In the genomic region with DNA sequence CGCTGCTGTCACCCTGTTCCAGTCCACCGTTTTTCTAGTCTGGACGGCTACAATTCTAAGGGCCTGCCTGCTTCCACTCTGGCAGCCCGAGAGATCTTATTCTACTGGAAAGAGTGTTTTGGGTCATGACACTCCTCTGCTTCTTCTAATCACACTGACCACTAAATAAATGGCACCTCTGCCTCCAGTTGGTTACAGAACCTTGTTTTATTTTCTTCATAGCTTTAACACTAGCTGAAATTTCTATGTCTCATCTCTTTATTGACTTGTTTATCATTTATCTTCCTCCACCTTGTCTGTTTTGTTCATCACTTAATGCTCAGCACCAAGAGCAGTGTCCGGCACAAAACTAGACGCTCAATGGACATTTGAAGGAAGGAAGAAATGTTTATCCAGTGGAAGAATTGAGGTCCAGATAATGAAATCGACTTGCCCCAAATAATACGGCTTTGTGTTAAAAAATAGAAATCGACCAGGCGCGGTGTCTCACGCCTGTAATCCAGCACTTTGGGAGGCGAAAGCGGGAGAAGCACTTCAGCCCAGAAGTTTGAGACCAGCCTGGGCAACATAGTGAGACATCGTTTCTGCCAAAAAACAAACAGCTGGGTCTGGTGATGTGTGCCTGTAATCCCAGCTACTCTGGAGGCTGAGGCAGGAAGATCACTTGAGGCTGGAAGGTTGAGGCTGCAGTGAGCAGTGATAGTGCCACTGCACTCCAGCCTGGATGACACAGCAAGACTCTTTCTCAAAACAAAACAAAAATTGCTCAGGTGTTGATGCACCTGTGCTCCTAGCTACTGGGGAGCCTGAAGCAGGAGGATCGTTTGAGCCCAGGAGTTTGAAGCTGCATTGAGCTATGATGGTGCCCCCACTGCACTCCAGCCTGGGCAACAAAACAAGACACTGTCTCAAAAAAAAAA, we compare ENCODE assay signal across 8 cellular contexts. TPM values are rescaled to one million over a fixed set of nuclear protein-coding genes. Genes with fewer than 3 reads are reported as not detected.
A peak's percentile ranks its signal among the peaks of the same experiment; 100 is the strongest.
DNase-seq lines count a peak whose midpoint lies in the region; ATAC-seq and TF ChIP-seq lines count a peak whose summit lies in the region.

No MANE protein-coding gene starts in this region.

- peaks cover 25% of the 10 kb centered on the region for H3F3A ChIP-seq in PC-9 (ENCODE audit: insufficient read depth, low read depth)

- no peaks in the 10 kb centered on the region for H3K9me3 ChIP-seq in CD8-positive, alpha-beta T cell (ENCODE audit: low read length)
- H3K9me3 ChIP-seq in PC-9 (ENCODE audit: insufficient read depth, low read depth) (no peaks in the 10 kb centered on the region), parathyroid adenoma (ENCODE audit: control insufficient read depth, low read length) (no peaks in the 10 kb centered on the region)

- H3K9me2 ChIP-seq in PC-9 (ENCODE audit: insufficient read depth), result no peaks in the 10 kb centered on the region

- POLR2A ChIA-PET in CD8-positive, alpha-beta T cell (lab: Charles Lee), result no interaction called here
- POLR2A ChIA-PET in PC-9 (lab: Charles Lee; ENCODE audit: unreplicated experiment), result no interaction called here

- H4K20me1 ChIP-seq in PC-9 (ENCODE audit: insufficient read depth), result no peaks in the 10 kb centered on the region

- H3K27ac ChIP-seq in CD8-positive, alpha-beta T cell (ENCODE audit: low read depth, low read length), result peak overlapping the region; percentile 79
- H3K27ac ChIP-seq in PC-9 (peak overlapping the region; percentile 73; the same call in 1 of the 2 replicates), parathyroid adenoma (peak overlapping the region; percentile 86)

- peaks cover 4% of the 10 kb centered on the region for H3K36me3 ChIP-seq in CD8-positive, alpha-beta T cell (ENCODE audit: insufficient read depth, low read length)
- peaks cover 4% of the 10 kb centered on the region; the same call in 1 of the 2 replicates for H3K36me3 ChIP-seq in PC-9 (ENCODE audit: low read depth)
- no peaks in the 10 kb centered on the region for H3K36me3 ChIP-seq in parathyroid adenoma (ENCODE audit: control insufficient read depth, insufficient read depth, low read length)

- H2AFZ ChIP-seq in PC-9, result peak overlapping the region; percentile 79
- peak overlapping the region; percentile 89 for H2AFZ ChIP-seq in parathyroid adenoma

- H3K4me3 ChIP-seq in CD8-positive, alpha-beta T cell (ENCODE audit: low read depth, low read length), result peak overlapping the region; percentile 23
- peak overlapping the region; percentile 86; the same call in 1 of the 2 replicates for H3K4me3 ChIP-seq in PC-9
- H3K4me3 ChIP-seq in epithelial cell of esophagus (ENCODE audit: low read length), result peak overlapping the region; percentile 96
- peak overlapping the region; percentile 98 for H3K4me3 ChIP-seq in parathyroid adenoma (ENCODE audit: low read depth, low read length)

- no peaks in the 10 kb centered on the region for H3K27me3 ChIP-seq in CD8-positive, alpha-beta T cell (ENCODE audit: insufficient read depth, low read length)
- H3K27me3 ChIP-seq in PC-9 (ENCODE audit: insufficient read depth, low read depth) (no peaks in the 10 kb centered on the region), parathyroid adenoma (ENCODE audit: control insufficient read depth, insufficient read depth, low read length) (no peaks in the 10 kb centered on the region)

- no peak overlapping the region for H3K9ac ChIP-seq in parathyroid adenoma

- peaks cover 41% of the 10 kb centered on the region for H3K4me1 ChIP-seq in CD8-positive, alpha-beta T cell (ENCODE audit: insufficient read depth, low read length)
- H3K4me1 ChIP-seq in PC-9 (replicated peaks; ENCODE audit: insufficient read depth) (peaks cover 49% of the 10 kb centered on the region), parathyroid adenoma (peaks cover 7% of the 10 kb centered on the region)

- peaks cover 56% of the 10 kb centered on the region for H3K79me2 ChIP-seq in PC-9 (ENCODE audit: low read depth)
- H3K79me2 ChIP-seq in parathyroid adenoma, result peaks cover 11% of the 10 kb centered on the region

- H3K4me3 Mint-ChIP-seq in CD8-positive, alpha-beta T cell, result peak overlapping the region; percentile 98

- no peaks in the 10 kb centered on the region for H3K9me3 Mint-ChIP-seq in CD8-positive, alpha-beta T cell

- H3K27ac Mint-ChIP-seq in CD8-positive, alpha-beta T cell, result peak overlapping the region; percentile 97

- H3K4me2 ChIP-seq in PC-9 (peak overlapping the region; percentile 87), parathyroid adenoma (ENCODE audit: low read length) (peak overlapping the region; percentile 79)

- H3K27me3 Mint-ChIP-seq in CD8-positive, alpha-beta T cell (ENCODE audit: low read depth), result no peaks in the 10 kb centered on the region

- no peak for TF ChIP-seq CTCF in CD8-positive, alpha-beta T cell (IDR thresholded peaks at IDR 0.05)
- TF ChIP-seq CTCF in PC-9 (conservative IDR thresholded peaks at IDR 0.05), result no peak
- TF ChIP-seq CTCF in epithelial cell of esophagus (IDR thresholded peaks at IDR 0.05; ENCODE audit: insufficient read depth, low read depth, low read length, missing control alignments), result no peak
- no peak for TF ChIP-seq CTCF in parathyroid adenoma (IDR thresholded peaks at IDR 0.05)

- intact Hi-C loops in CD8-positive, alpha-beta T cell (cut with DNase I, micrococcal nuclease), result loop anchor here (1.0 to 10.0 kb wide), 18 partner anchors 88 to 1983 kb away; a partner anchor contains a TSS
- intact Hi-C loops in PC-9 (cut with micrococcal nuclease; ENCODE audit: unreplicated experiment), result loop anchor here (1.0 to 5.0 kb wide), 4 partner anchors 50 to 254 kb away; a partner anchor contains a TSS

- no peak for DNase-seq in CD8-positive, alpha-beta T cell
- DNase-seq in PC-9 (no peak), epithelial cell of esophagus (ENCODE audit: low read depth) (no peak), GM19240 (ENCODE audit: insufficient read length, low spot score) (no peak), kidney tubule cell (ENCODE audit: low spot score) (no peak), hippocampal formation (lab: John Stamatoyannopoulos, UW) (no peak)
- no peak for DNase-seq in activated CD4-positive, alpha-beta T cell treated with anti-CD3 and anti-CD28 coated beads, Interleukin-2, amount 50 U/mL, for 4 hours

- peaks cover 17% of the 10 kb centered on the region for H3K36me3 Mint-ChIP-seq in CD8-positive, alpha-beta T cell

- CTCF ChIA-PET in CD8-positive, alpha-beta T cell (lab: Charles Lee), result interaction anchor here (0.5 kb wide), 1 partner anchor 76 kb away, joined by 4 read pairs; no protein-coding TSS in a partner anchor
- CTCF ChIA-PET in PC-9 (lab: Charles Lee), result interaction anchor here (1.2 kb wide), 1 partner anchor 220 kb away, joined by 8 read pairs; no protein-coding TSS in a partner anchor

- no TSS peak for BruUV-seq in PC-9 (replicated peaks; lab: Mats Ljungman, UMichigan)

- peaks cover 60% of the 10 kb centered on the region for H3K4me1 Mint-ChIP-seq in CD8-positive, alpha-beta T cell (ENCODE audit: low read depth)

- no peak for ATAC-seq in CD8-positive, alpha-beta T cell

RNA-seq across cellular contexts. Expression of a gene that starts 0.7 kb away (rescaled TPM):
- total RNA-seq in CD8-positive, alpha-beta T cell, result 10 to 100 TPM; 17.8 to 21.2 TPM
- 43.9 and 46.1 TPM in 2 replicates for total RNA-seq in PC-9 (2021)

RNA-seq across cellular contexts. Expression of a gene that starts 3.2 kb away (rescaled TPM):
- total RNA-seq in CD8-positive, alpha-beta T cell, result 10 to 100 TPM; 31.8 to 34.3 TPM
- total RNA-seq in PC-9 (2021), result 25.9 and 28.1 TPM in 2 replicates

Comparison
In these comparisons a context has a peak if more than half of its experiments do, and no peak if none do; other contexts are left out.
1. H3K4me3 ChIP-seq: peak in every context shown above with its lines; median percentile 98 in parathyroid adenoma; 96 in epithelial cell of esophagus; 86 in PC-9; 23 in CD8-positive, alpha-beta T cell.